8 cellular contexts compared by ENCODE assay signal in genomic region chr5:124806026-124806856, GRCh38. TPM values are rescaled to one million over a fixed set of nuclear protein-coding genes. Genes with fewer than 3 reads are reported as not detected.
DNase-seq lines count a peak whose midpoint lies in the region; ATAC-seq lines count a peak whose summit lies in the region.

No MANE protein-coding gene starts in this region.

- DNase-seq in DMS79 treated with DMSO at 0.1 percent for 48 hours (lab: John Stamatoyannopoulos, UW) (peak; percentile 82), NCI-H345 treated with DMSO at 0.1 percent for 48 hours (lab: John Stamatoyannopoulos, UW; ENCODE audit: unreplicated experiment) (peak; percentile 89), dermis blood vessel endothelial cell (peak; percentile 95), left lobe of liver (ENCODE audit: low spot score) (peak; percentile 74), T-helper 9 cell (no peak), NOMO-1 (lab: John Stamatoyannopoulos, UW; ENCODE audit: unreplicated experiment in 2 of 2) (no peak)

- ATAC-seq in left lobe of liver: peak; percentile 80
- ATAC-seq in HG02970 (IDR thresholded peaks at IDR 0.05; ENCODE audit: low FRiP score, unreplicated experiment): no peak
- no peak for ATAC-seq in GM18909 (IDR thresholded peaks at IDR 0.05; ENCODE audit: poor library complexity, unreplicated experiment)

RNA-seq across cellular contexts. Expression of gene ZNF608, which starts 59.8 kb away (rescaled TPM):
- 14.8 and 15.6 TPM in 2 replicates for total RNA-seq in dermis blood vessel endothelial cell
- 5.0 TPM for total RNA-seq in left lobe of liver

Comparison
In these comparisons a context has a peak if more than half of its experiments do, and no peak if none do; other contexts are left out.
1. DNase-seq: peak in DMS79 treated with DMSO at 0.1 percent for 48 hours (single experiment), NCI-H345 treated with DMSO at 0.1 percent for 48 hours (single experiment), dermis blood vessel endothelial cell (single experiment) and left lobe of liver (single experiment); none in T-helper 9 cell (single experiment) and NOMO-1 (0 of 2).